In the genomic region with DNA sequence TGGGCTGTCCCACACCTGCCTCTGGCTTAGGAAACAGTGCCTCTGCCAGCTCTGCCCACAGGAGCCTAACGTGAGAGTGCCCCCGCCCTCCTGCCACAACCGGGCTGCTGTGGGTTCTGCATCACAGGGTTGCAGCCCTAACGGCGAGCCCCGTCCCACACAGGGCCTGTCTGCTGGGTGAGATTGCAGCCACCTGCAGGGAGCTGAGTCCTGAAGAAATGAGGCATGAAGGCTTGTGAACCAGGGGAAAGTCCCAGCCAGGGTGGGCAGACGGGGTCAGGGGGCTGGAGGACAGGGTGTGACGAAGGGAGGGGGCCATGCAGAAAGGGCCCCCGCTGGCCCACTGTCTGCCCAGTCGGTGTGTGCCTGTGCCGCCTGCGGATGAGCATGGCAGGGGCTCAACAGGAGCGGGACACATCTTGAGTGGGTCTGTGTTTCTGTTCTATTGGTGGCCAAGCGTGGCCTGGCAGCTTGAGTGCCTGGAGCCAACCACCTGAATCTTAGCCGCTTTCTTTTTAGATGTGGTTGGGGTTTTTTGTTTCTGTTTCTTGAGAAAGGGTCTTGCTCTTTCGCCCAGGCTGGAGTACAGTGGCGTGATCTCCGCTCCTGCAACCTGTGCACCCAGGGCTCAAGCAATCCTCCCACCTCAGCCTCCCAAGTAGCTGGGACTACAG, we compare ENCODE assay signal across 26 cellular contexts. TPM values are rescaled to one million over a fixed set of nuclear protein-coding genes. Genes with fewer than 3 reads are reported as not detected.
DNase-seq lines count a peak whose midpoint lies in the region; ATAC-seq, FAIRE-seq and TF ChIP-seq lines count a peak whose summit lies in the region.
"Had no signal": no experiment of that assay in that cellular context is flagged by ENCODE, and none has a peak within 500 bp of the region (broad histone marks: within the 10 kb centered on the region; RNA-seq: fewer than 3 reads in every experiment).

No MANE protein-coding gene starts in this region.

- CTCF ChIA-PET in endothelial cell of umbilical vein (lab: Charles Lee): no interaction called here

- H3K4me3 ChIP-seq in endothelial cell of umbilical vein (replicated peaks in 1 of 3; ENCODE audit: insufficient read depth in 1 of 3, low read depth in 1 of 3, low read length in 3 of 3) (no peak overlapping the region), breast epithelium (no peak overlapping the region)
- H3K4me3 ChIP-seq: heart left ventricle had no signal

- no peak for DNase-seq in stimulated activated naive CD8-positive, alpha-beta T cell treated with anti-CD3 and anti-CD28 coated beads, Interleukin-15, Interleukin-2, amounts not matched to agents 100 U/mL and 50 U/mL, for 24 hours
- no peak for DNase-seq in stimulated activated naive CD8-positive, alpha-beta T cell treated with anti-CD3 and anti-CD28 coated beads, Interleukin-15, amount 100 ng/mL, for 72 hours
- DNase-seq in endothelial cell of umbilical vein (ENCODE audit: low read depth, low spot score) (no peak), NCI-H1436 treated with DMSO at 0.1 percent for 48 hours (lab: John Stamatoyannopoulos, UW) (no peak), breast epithelium (ENCODE audit: low spot score in 2 of 2) (no peak), cortex of kidney (lab: John Stamatoyannopoulos, UW) (no peak)
- no peak for DNase-seq in activated CD4-positive, CD25-positive, alpha-beta regulatory T cell treated with anti-CD3 and anti-CD28 coated beads, Interleukin-2, amount 50 U/mL, for 72 hours
- DNase-seq: activated CD4-positive, alpha-beta T cell treated with anti-CD3 and anti-CD28 coated beads for 1 hour; activated CD8-positive, alpha-beta T cell treated with anti-CD3 and anti-CD28 coated beads for 36 hours; activated effector memory CD4-positive, alpha-beta T cell treated with anti-CD3 and anti-CD28 coated beads, Interleukin-2, amount 50 U/mL, for 16 hours; activated T-cell treated with anti-CD3 and anti-CD28 coated beads for 4 hours; cerebellar nuclear complex; DMS53; heart left ventricle; NCI-H1105; NCI-H446 treated with DMSO at 0.1 percent for 48 hours; OCI-M1; Right ventricle myocardium superior; stimulated activated CD4-positive, alpha-beta T cell treated with anti-CD3 and anti-CD28 coated beads, Interleukin-15, amount 100 ng/mL, for 24 hours; SW 1271 had no signal

- no peak for FAIRE-seq in endothelial cell of umbilical vein (lab: Jason Lieb, UNC)
- FAIRE-seq: H1 had no signal

- no peaks in the 10 kb centered on the region for H3K4me1 Mint-ChIP-seq in stimulated activated naive CD8-positive, alpha-beta T cell treated with anti-CD3 and anti-CD28 coated beads, Interleukin-15, amount 100 ng/mL, for 72 hours

- H3K27ac ChIP-seq in endothelial cell of umbilical vein (ENCODE audit: insufficient read depth, low read depth, low read length) (no peak overlapping the region), breast epithelium (no peak overlapping the region)
- H3K27ac ChIP-seq: epithelial cell of prostate, heart left ventricle, HL-60 had no signal

- no peak overlapping the region for H3K27ac Mint-ChIP-seq in stimulated activated naive CD8-positive, alpha-beta T cell treated with anti-CD3 and anti-CD28 coated beads, Interleukin-15, amount 100 ng/mL, for 72 hours
- H3K27ac Mint-ChIP-seq: activated CD8-positive, alpha-beta T cell treated with anti-CD3 and anti-CD28 coated beads for 36 hours; progenitor cell of endocrine pancreas; type B pancreatic cell had no signal

- no peaks in the 10 kb centered on the region for H3K9me1 ChIP-seq in endothelial cell of umbilical vein (replicated peaks; ENCODE audit: control insufficient read depth, extremely low read depth, insufficient read depth, low read length)

- no peaks in the 10 kb centered on the region for H3K79me2 ChIP-seq in endothelial cell of umbilical vein (ENCODE audit: control insufficient read depth, insufficient read depth, low read length)

- BruUV-seq in endothelial cell of umbilical vein (replicated peaks; lab: Mats Ljungman, UMichigan): no TSS peak

- no peaks in the 10 kb centered on the region for H3K9me3 Mint-ChIP-seq in stimulated activated naive CD8-positive, alpha-beta T cell treated with anti-CD3 and anti-CD28 coated beads, Interleukin-15, amount 100 ng/mL, for 72 hours
- H3K9me3 Mint-ChIP-seq: activated CD8-positive, alpha-beta T cell treated with anti-CD3 and anti-CD28 coated beads for 36 hours; type B pancreatic cell had no signal

- peaks cover 8% of the 10 kb centered on the region for H3K27me3 Mint-ChIP-seq in stimulated activated naive CD8-positive, alpha-beta T cell treated with anti-CD3 and anti-CD28 coated beads, Interleukin-15, amount 100 ng/mL, for 72 hours
- H3K27me3 Mint-ChIP-seq: progenitor cell of endocrine pancreas, type B pancreatic cell had no signal

- peaks cover 5 to 42% of the 10 kb centered on the region in 2 experiments for H3K36me3 ChIP-seq in endothelial cell of umbilical vein (ENCODE audit: control insufficient read depth in 2 of 2, extremely low read depth in 1 of 2, insufficient read depth in 2 of 2, low read length in 2 of 2)
- peaks cover 14% of the 10 kb centered on the region for H3K36me3 ChIP-seq in breast epithelium

- no peak overlapping the region for H2AFZ ChIP-seq in endothelial cell of umbilical vein (ENCODE audit: low read depth, low read length)

- dilution Hi-C loops in endothelial cell of umbilical vein (cut with MboI; ENCODE audit: extremely low pct_ligation_motif_present, low sequenced_read_pairs): no loop called here

- intact Hi-C loops in endothelial cell of umbilical vein (cut with micrococcal nuclease): no loop called here
- intact Hi-C loops in breast epithelium (cut with DNase I; ENCODE audit: low total_unique reads): no loop called here

- H3K9me3 ChIP-seq in endothelial cell of umbilical vein (replicated peaks; ENCODE audit: control insufficient read depth, insufficient read depth, low read length) (no peaks in the 10 kb centered on the region), breast epithelium (no peaks in the 10 kb centered on the region)
- H3K9me3 ChIP-seq: heart left ventricle had no signal

- H3K9ac ChIP-seq in endothelial cell of umbilical vein (replicated peaks; ENCODE audit: extremely low read depth, insufficient read depth, low read length): no peak overlapping the region

- POLR2A ChIA-PET in endothelial cell of umbilical vein (lab: Charles Lee): no interaction called here

- no peak overlapping the region for H3K4me2 ChIP-seq in endothelial cell of umbilical vein (ENCODE audit: insufficient read depth, low read length)

- TF ChIP-seq CTCF in endothelial cell of umbilical vein (IDR thresholded peaks at IDR 0.05; ENCODE audit: extremely low read depth in 1 of 2, insufficient read depth in 1 of 2, low read depth in 1 of 2, low read length in 2 of 2): no peak
- TF ChIP-seq CTCF in breast epithelium (IDR thresholded peaks at IDR 0.05): no peak

- no peaks in the 10 kb centered on the region for H3K27me3 ChIP-seq in endothelial cell of umbilical vein (ENCODE audit: control insufficient read depth in 2 of 2, insufficient read depth in 2 of 2, low read length in 2 of 2)
- H3K27me3 ChIP-seq in breast epithelium: no peaks in the 10 kb centered on the region
- H3K27me3 ChIP-seq: heart left ventricle had no signal

- TF ChIP-seq POLR2A in endothelial cell of umbilical vein (IDR thresholded peaks at IDR 0.05; ENCODE audit: low read depth, low read length) (no peak), breast epithelium (IDR thresholded peaks at IDR 0.05) (no peak)

- ATAC-seq in stimulated activated naive CD8-positive, alpha-beta T cell treated with anti-CD3 and anti-CD28 coated beads, Interleukin-15, Interleukin-2, amounts not matched to agents 100 U/mL and 50 U/mL, for 24 hours: peak; percentile 56
- ATAC-seq in stimulated activated naive CD8-positive, alpha-beta T cell treated with anti-CD3 and anti-CD28 coated beads, Interleukin-15, amount 100 ng/mL, for 72 hours: no peak
- ATAC-seq in HG03354 (IDR thresholded peaks at IDR 0.05; ENCODE audit: poor library complexity, severe bottlenecking, unreplicated experiment): peak; percentile 56
- ATAC-seq: activated CD8-positive, alpha-beta T cell treated with anti-CD3 and anti-CD28 coated beads for 36 hours had no signal

- no peak overlapping the region for H3K4me3 Mint-ChIP-seq in stimulated activated naive CD8-positive, alpha-beta T cell treated with anti-CD3 and anti-CD28 coated beads, Interleukin-15, amount 100 ng/mL, for 72 hours
- H3K4me3 Mint-ChIP-seq: activated CD8-positive, alpha-beta T cell treated with anti-CD3 and anti-CD28 coated beads for 36 hours; type B pancreatic cell had no signal

- H4K20me1 ChIP-seq in endothelial cell of umbilical vein (replicated peaks; ENCODE audit: control insufficient read depth, extremely low read depth, insufficient read depth, low read length): no peaks in the 10 kb centered on the region

- H3K4me1 ChIP-seq in endothelial cell of umbilical vein (ENCODE audit: control insufficient read depth, extremely low read depth, insufficient read depth, low read length) (no peaks in the 10 kb centered on the region), breast epithelium (no peaks in the 10 kb centered on the region)

TF ChIP-seq in endothelial cell of umbilical vein, 7 proteins besides CTCF, POLR2A, EP300 and RAD21:
- TF ChIP-seq EZH2 (IDR thresholded peaks at IDR 0.05; ENCODE audit: borderline replicate concordance, low read depth, low read length, severe bottlenecking) (no peak), POLR2AphosphoS5 (IDR thresholded peaks at IDR 0.05; ENCODE audit: insufficient read depth, low read depth, low read length) (peak; percentile 17), JUN (IDR thresholded peaks at IDR 0.05; ENCODE audit: borderline replicate concordance, insufficient read depth, insufficient read length, low read depth) (no peak)

RNA-seq across cellular contexts. Expression of gene CTTN, which starts 38.9 kb away (rescaled TPM):
- 307 and 330 TPM in 2 replicates for total RNA-seq in endothelial cell of umbilical vein
- polyA plus RNA-seq in endothelial cell of umbilical vein: 148 and 161 TPM in 2 replicates
- 116 and 122 TPM in 2 replicates for polyA plus RNA-seq in endothelial cell of umbilical vein (2011; cell fraction: cytosol; rRNA removed)
- 806 and 835 TPM in 2 replicates for polyA plus RNA-seq in endothelial cell of umbilical vein (2011; cell fraction: nucleus; rRNA removed)
- 217 and 272 TPM in 2 replicates for polyA plus RNA-seq in endothelial cell of umbilical vein (2012)
- polyA minus RNA-seq in endothelial cell of umbilical vein: 252 and 259 TPM in 2 replicates
- polyA minus RNA-seq in endothelial cell of umbilical vein (2011; cell fraction: cytosol; rRNA and poly(A)+ RNA removed): 70.9 TPM
- 212 and 217 TPM in 2 replicates for polyA minus RNA-seq in endothelial cell of umbilical vein (2011; cell fraction: nucleus; rRNA and poly(A)+ RNA removed)
- total RNA-seq in breast epithelium: 100 to 1,000 TPM; 283 to 306 (median 285) TPM
